ENCODE assay signal across 28 cellular contexts in the genomic region with DNA sequence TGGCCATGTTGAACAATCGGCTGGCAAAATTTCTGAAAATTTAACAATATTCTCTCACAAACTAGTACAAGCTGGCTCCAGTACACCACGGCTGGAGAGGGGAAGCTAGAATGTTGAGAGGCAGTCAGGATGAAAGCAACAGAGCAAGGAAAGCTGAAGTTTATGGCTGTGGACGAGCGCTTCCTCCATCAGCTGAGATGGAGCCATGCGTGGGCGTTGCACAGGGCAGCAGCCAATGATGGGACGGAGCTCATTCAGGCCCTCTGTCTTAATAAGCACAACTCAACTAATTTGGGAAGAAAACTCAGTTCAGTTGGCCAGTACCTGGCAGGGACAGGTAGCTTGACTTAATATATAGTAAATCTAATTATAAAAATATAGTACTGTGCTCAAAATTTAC. TPM values are rescaled to one million over a fixed set of nuclear protein-coding genes. Genes with fewer than 3 reads are reported as not detected.
"Had no signal": no experiment of that assay in that cellular context is flagged by ENCODE, and none has a peak within 500 bp of the region (broad histone marks: within the 10 kb centered on the region; RNA-seq: fewer than 3 reads in every experiment).

No MANE protein-coding gene starts in this region.

- H3K27ac Mint-ChIP-seq: activated naive CD8-positive, alpha-beta T cell treated with anti-CD3 and anti-CD28 coated beads for 36 hours; naive thymus-derived CD8-positive, alpha-beta T cell; stimulated activated memory B cell treated with anti-CD40 and anti-IgM and Interleukin-4, amounts not matched to agents 10 μg/mL and 1 μg/mL and 100 μg/mL, for 72 hours had no signal

- H3K4me1 Mint-ChIP-seq: activated naive CD8-positive, alpha-beta T cell treated with anti-CD3 and anti-CD28 coated beads for 36 hours; naive thymus-derived CD8-positive, alpha-beta T cell had no signal

- H3K4me2 ChIP-seq: hepatocyte had no signal

- H3K36me3 Mint-ChIP-seq: activated naive CD8-positive, alpha-beta T cell treated with anti-CD3 and anti-CD28 coated beads for 36 hours; stimulated activated memory B cell treated with anti-CD40 and anti-IgM and Interleukin-4, amounts not matched to agents 10 μg/mL and 1 μg/mL and 100 μg/mL, for 72 hours had no signal

- H3K9me3 Mint-ChIP-seq: activated naive CD4-positive, alpha-beta T cell treated with anti-CD3 and anti-CD28 coated beads for 36 hours; activated naive CD8-positive, alpha-beta T cell treated with anti-CD3 and anti-CD28 coated beads for 36 hours; stimulated activated memory B cell treated with anti-CD40 and anti-IgM and Interleukin-4, amounts not matched to agents 10 μg/mL and 1 μg/mL and 100 μg/mL, for 72 hours; stimulated activated naive CD8-positive, alpha-beta T cell treated with anti-CD3 and anti-CD28 coated beads, Interleukin-15, amount 100 ng/mL, for 72 hours had no signal

- H3K4me1 ChIP-seq: body of pancreas had no signal

- H3K4me3 Mint-ChIP-seq: activated naive CD4-positive, alpha-beta T cell treated with anti-CD3 and anti-CD28 coated beads for 36 hours; activated naive CD8-positive, alpha-beta T cell treated with anti-CD3 and anti-CD28 coated beads for 36 hours; naive thymus-derived CD8-positive, alpha-beta T cell; stimulated activated memory B cell treated with anti-CD40 and anti-IgM and Interleukin-4, amounts not matched to agents 10 μg/mL and 1 μg/mL and 100 μg/mL, for 72 hours; stimulated activated naive CD8-positive, alpha-beta T cell treated with anti-CD3 and anti-CD28 coated beads, Interleukin-15, amount 100 ng/mL, for 72 hours had no signal

- H3K27me3 ChIP-seq: adrenal gland, body of pancreas, dorsolateral prefrontal cortex, hepatocyte, sigmoid colon, tibial artery had no signal

- H3K36me3 ChIP-seq: adrenal gland, sigmoid colon, tibial artery, WERI-Rb-1 had no signal

- H3K9me3 ChIP-seq: adrenal gland, body of pancreas, sigmoid colon, tibial artery had no signal

- ATAC-seq: body of pancreas; naive thymus-derived CD8-positive, alpha-beta T cell; stimulated activated memory B cell treated with anti-CD40 and anti-IgM and Interleukin-4, amounts not matched to agents 10 μg/mL and 1 μg/mL and 100 μg/mL, for 72 hours; stimulated activated naive CD8-positive, alpha-beta T cell treated with anti-CD3 and anti-CD28 coated beads, Interleukin-15, amount 100 ng/mL, for 72 hours had no signal

- DNase-seq: activated CD4-positive, alpha-beta T cell treated with anti-CD3 and anti-CD28 coated beads for 48 hours; activated CD4-positive, alpha-beta T cell treated with anti-CD3 and anti-CD28 coated beads, Interleukin-2, amount 50 U/mL, for 48 hours; activated CD8-positive, alpha-beta memory T cell treated with anti-CD3 and anti-CD28 coated beads for 24 hours; activated effector memory CD4-positive, alpha-beta T cell treated with anti-CD3 and anti-CD28 coated beads, Interleukin-2, amount 50 U/mL, for 16 hours; activated naive CD4-positive, alpha-beta T cell treated with anti-CD3 and anti-CD28 coated beads for 36 hours; activated naive CD8-positive, alpha-beta T cell treated with anti-CD3 and anti-CD28 coated beads for 36 hours; adrenal gland; aorta; body of pancreas; cerebellar nuclear complex; dorsolateral prefrontal cortex; effector memory CD4-positive, alpha-beta T cell; islet precursor cell; left cardiac atrium; naive thymus-derived CD8-positive, alpha-beta T cell; posterior cingulate gyrus; sigmoid colon; small intestine; stimulated activated CD4-positive, alpha-beta T cell treated with anti-CD3 and anti-CD28 coated beads, Interleukin-4, amount 100 ng/mL, for 24 hours; stimulated activated CD8-positive, alpha-beta memory T cell treated with anti-CD3 and anti-CD28 coated beads, Interleukin-4, amount 100 ng/mL, for 48 hours; stimulated activated naive CD8-positive, alpha-beta T cell treated with anti-CD3 and anti-CD28 coated beads, Interleukin-15, amount 100 ng/mL, for 72 hours; T-helper 9 cell; tibial artery; WERI-Rb-1 had no signal

- H2AFZ ChIP-seq: hepatocyte had no signal

- H3K4me3 ChIP-seq: adrenal gland, body of pancreas, coronary artery, dorsolateral prefrontal cortex, hepatocyte, sigmoid colon, tibial artery had no signal

- H3K27ac ChIP-seq: adrenal gland, body of pancreas, coronary artery, dorsolateral prefrontal cortex, hepatocyte, tibial artery, WERI-Rb-1 had no signal

RNA-seq across cellular contexts. Expression of gene CACNA1C, which starts 34.4 kb away (rescaled TPM):
- total RNA-seq: epithelial cell of proximal tubule had no signal
